In the genomic region with DNA sequence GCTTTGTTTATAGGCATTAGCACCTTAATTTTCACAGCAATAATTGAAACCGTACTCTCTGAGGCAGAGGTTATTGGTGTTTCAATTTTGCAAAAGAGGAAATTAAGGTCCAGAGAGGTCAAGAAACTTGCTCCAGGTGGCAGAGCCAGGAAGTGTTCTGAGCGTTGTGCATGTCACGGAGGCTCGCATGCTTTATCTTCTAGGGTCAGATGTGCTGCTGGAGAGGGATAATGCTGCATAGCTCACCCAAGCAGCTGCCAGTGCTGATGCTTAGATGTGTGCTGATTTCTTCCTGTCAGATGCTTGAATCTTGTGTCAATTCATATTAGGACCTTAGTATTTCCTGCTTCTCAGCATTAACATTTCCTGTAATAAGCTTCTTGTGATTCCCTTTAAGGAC, we compare ENCODE assay signal across 13 cellular contexts. TPM values are rescaled to one million over a fixed set of nuclear protein-coding genes. Genes with fewer than 3 reads are reported as not detected.
DNase-seq lines count a peak whose midpoint lies in the region; ATAC-seq and TF ChIP-seq lines count a peak whose summit lies in the region.
"Had no signal": no experiment of that assay in that cellular context is flagged by ENCODE, and none has a peak within 500 bp of the region (broad histone marks: within the 10 kb centered on the region; RNA-seq: fewer than 3 reads in every experiment).

No MANE protein-coding gene starts in this region.

- H4K20me1 ChIP-seq in IMR-90 (ENCODE audit: insufficient read depth, low read length) = no peaks in the 10 kb centered on the region
- H4K20me1 ChIP-seq in neural cell (ENCODE audit: insufficient read depth) = no peaks in the 10 kb centered on the region

- peak overlapping the region; percentile 41; the same call in 1 of the 2 replicates for H3K4ac ChIP-seq in IMR-90 (ENCODE audit: low read depth, low read length)

- no peak overlapping the region for H3K27ac Mint-ChIP-seq in WTC11
- H3K27ac Mint-ChIP-seq in activated T-cell treated with anti-CD3 and anti-CD28 coated beads, Interleukin-2, amount 50 U/mL, for 72 hours = no peak overlapping the region

- H3K36me3 Mint-ChIP-seq in WTC11 = no peaks in the 10 kb centered on the region
- H3K36me3 Mint-ChIP-seq in activated T-cell treated with anti-CD3 and anti-CD28 coated beads, Interleukin-2, amount 50 U/mL, for 72 hours (ENCODE audit: insufficient read depth in 2 of 2) = no peaks in the 10 kb centered on the region

- dilution Hi-C loops in IMR-90 (cut with HindIII; ENCODE audit: low sequenced_read_pairs, unreplicated experiment) = no loop called here

- H3K9me3 ChIP-seq in IMR-90 (ENCODE audit: control insufficient read depth, insufficient read depth, low read length) (no peaks in the 10 kb centered on the region), neural cell (ENCODE audit: low read length) (no peaks in the 10 kb centered on the region)

- H3K79me1 ChIP-seq in IMR-90 (ENCODE audit: low read depth in 1 of 2, low read length in 2 of 2) = peaks cover 0 to 8% of the 10 kb centered on the region in 2 experiments; a peak in 1 of 4 replicates

- TF ChIP-seq EP300 in neural cell (conservative IDR thresholded peaks at IDR 0.05; ENCODE audit: poor library complexity, severe bottlenecking) = no peak

- no peak for TF ChIP-seq POLR2A in IMR-90 (IDR thresholded peaks at IDR 0.05; ENCODE audit: low read depth, low read length)

- H2AK5ac ChIP-seq in IMR-90 (ENCODE audit: low read depth, low read length) = peak overlapping the region; percentile 52; the same call in 1 of the 2 replicates

- H2AFZ ChIP-seq in IMR-90 (replicated peaks; ENCODE audit: low read length, poor library complexity) = no peak overlapping the region
- H2AFZ ChIP-seq in neural cell (ENCODE audit: low read depth, low read length) = no peak overlapping the region

- TF ChIP-seq CTCF in IMR-90 (conservative IDR thresholded peaks at IDR 0.05; ENCODE audit: low read depth, low read length) (no peak), WTC11 (IDR thresholded peaks at IDR 0.05) (no peak), neural cell (IDR thresholded peaks at IDR 0.05; ENCODE audit: poor library complexity, severe bottlenecking) (no peak)

- H3K23ac ChIP-seq in IMR-90 (ENCODE audit: low read depth, low read length) = peak overlapping the region; percentile 36; the same call in 1 of the 2 replicates

- H3K36me3 ChIP-seq in IMR-90 (ENCODE audit: control insufficient read depth, insufficient read depth, low read length) = no peaks in the 10 kb centered on the region
- H3K36me3 ChIP-seq in neural cell (ENCODE audit: insufficient read depth, low read length) = no peaks in the 10 kb centered on the region

- no peaks in the 10 kb centered on the region for H3K79me2 ChIP-seq in neural cell (replicated peaks; ENCODE audit: insufficient read depth, low read length)

- POLR2A ChIA-PET in IMR-90 (lab: Charles Lee; ENCODE audit: unreplicated experiment) = no interaction called here
- POLR2A ChIA-PET in WTC11 (lab: Charles Lee) = interaction anchor here (0.6 to 0.7 kb wide), 2 partner anchors 841 to 1598 kb away, joined by 3 to 6 read pairs; no protein-coding TSS in a partner anchor

- peaks cover 11% of the 10 kb centered on the region for H3K4me1 ChIP-seq in IMR-90 (ENCODE audit: control insufficient read depth, insufficient read depth, low read length)

- BruUV-seq in IMR-90 (replicated peaks; lab: Mats Ljungman, UMichigan) = no TSS peak

- H2BK5ac ChIP-seq in IMR-90 (ENCODE audit: low read depth, low read length, poor library complexity, severe bottlenecking) = no peak overlapping the region

- 0 out of 2 replicates have a peak overlapping the region, but pooled peaks have one; percentile 35 for H3K14ac ChIP-seq in IMR-90 (replicated peaks; ENCODE audit: low read depth, low read length)

- no peak overlapping the region for H3K4me3 ChIP-seq in IMR-90 (ENCODE audit: insufficient read depth, low read depth, low read length)
- H3K4me3 ChIP-seq in neural cell (ENCODE audit: low read length) = no peak overlapping the region

- peak overlapping the region in 1 of 2 experiments; percentile 8; a peak in 1 of 4 replicates for H4K8ac ChIP-seq in IMR-90 (ENCODE audit: low read depth in 2 of 2, low read length in 2 of 2)

- H3K4me3 Mint-ChIP-seq in WTC11 = no peak overlapping the region
- no peak overlapping the region for H3K4me3 Mint-ChIP-seq in activated T-cell treated with anti-CD3 and anti-CD28 coated beads, Interleukin-2, amount 50 U/mL, for 72 hours

- H3K27ac ChIP-seq in IMR-90 (ENCODE audit: insufficient read depth, low read length) (no peak overlapping the region), neural cell (ENCODE audit: low read length) (peak overlapping the region; percentile 62)

- no peak for TF ChIP-seq RAD21 in IMR-90 (IDR thresholded peaks at IDR 0.05; ENCODE audit: low read length)
- TF ChIP-seq RAD21 in neural cell (conservative IDR thresholded peaks at IDR 0.05) = no peak

- H2BK15ac ChIP-seq in IMR-90 (ENCODE audit: low read depth, low read length) = 0 out of 3 replicates have a peak overlapping the region, but pooled peaks have one; percentile 19

- in situ Hi-C loops in IMR-90 (cut with MboI; ENCODE audit: low sequenced_read_pairs) = no loop called here

- H3K27me3 Mint-ChIP-seq in WTC11 (ENCODE audit: low read depth) = peaks cover 38% of the 10 kb centered on the region
- H3K27me3 Mint-ChIP-seq in activated T-cell treated with anti-CD3 and anti-CD28 coated beads, Interleukin-2, amount 50 U/mL, for 72 hours (ENCODE audit: low read depth) = peaks cover 25% of the 10 kb centered on the region

- H2AK9ac ChIP-seq in IMR-90 (replicated peaks; ENCODE audit: low read depth, low read length, poor library complexity) = no peak overlapping the region

- intact Hi-C loops in IMR-90 (cut with micrococcal nuclease) = no loop called here

- no peaks in the 10 kb centered on the region for H3K9me3 Mint-ChIP-seq in WTC11
- H3K9me3 Mint-ChIP-seq in activated T-cell treated with anti-CD3 and anti-CD28 coated beads, Interleukin-2, amount 50 U/mL, for 72 hours = no peaks in the 10 kb centered on the region

- H4K5ac ChIP-seq in IMR-90 (ENCODE audit: low read depth, low read length) = peak overlapping the region; percentile 2; the same call in 1 of the 2 replicates

- no peak overlapping the region; the same call in 1 of the 2 replicates for H4K91ac ChIP-seq in IMR-90 (ENCODE audit: insufficient read depth, low read depth, low read length)

- no peaks in the 10 kb centered on the region for H3K9me2 ChIP-seq in neural cell (ENCODE audit: insufficient read depth, low read length)

- CTCF ChIA-PET in IMR-90 (lab: Yijun Ruan, JAX) = interaction anchor here (0.7 kb wide), 1 partner anchor 12 kb away, joined by 3 read pairs; no protein-coding TSS in a partner anchor
- CTCF ChIA-PET in WTC11 (lab: Charles Lee) = no interaction called here

- H3K56ac ChIP-seq in IMR-90 (ENCODE audit: extremely low read depth, insufficient read depth, low read length) = no peak overlapping the region

- H3K4me1 Mint-ChIP-seq in WTC11 = peaks cover under 1% of the 10 kb centered on the region
- no peaks in the 10 kb centered on the region for H3K4me1 Mint-ChIP-seq in activated T-cell treated with anti-CD3 and anti-CD28 coated beads, Interleukin-2, amount 50 U/mL, for 72 hours (ENCODE audit: low read depth)

- H3K9ac ChIP-seq in IMR-90 (ENCODE audit: low read depth, low read length) = 0 out of 2 replicates have a peak overlapping the region, but pooled peaks have one; percentile 6
- H3K9ac ChIP-seq in neural cell (ENCODE audit: low read length) = peak overlapping the region; percentile 10

- peaks cover 5% of the 10 kb centered on the region; the same call in 1 of the 2 replicates for H3K9me1 ChIP-seq in IMR-90 (ENCODE audit: insufficient read depth, low read length)

- H3K4me2 ChIP-seq in IMR-90 (ENCODE audit: low read depth, low read length) = no peak overlapping the region
- no peak overlapping the region for H3K4me2 ChIP-seq in neural cell (ENCODE audit: low read length)

- 61% methylated on average over 3 of the region's 4 CpGs; no CpG with 5 or more reads in 1 of the 2 experiments for WGBS in IMR-90 (ENCODE audit: extremely low coverage in 2 of 2, insufficient read length in 1 of 2), 2 experiments

- H3K18ac ChIP-seq in IMR-90 (ENCODE audit: low read depth, low read length) = no peak overlapping the region

- no peaks in the 10 kb centered on the region for H3K27me3 ChIP-seq in IMR-90 (ENCODE audit: control insufficient read depth, insufficient read depth, low read length)
- peaks cover 4% of the 10 kb centered on the region for H3K27me3 ChIP-seq in neural cell (ENCODE audit: insufficient read depth, low read depth, low read length)

- DNase-seq in IMR-90 (no peak), WTC11 (ENCODE audit: low spot score) (no peak), NAMALWA (ENCODE audit: low spot score) (no peak), NCI-H1105 treated with DMSO at 0.1 percent for 48 hours (lab: John Stamatoyannopoulos, UW) (no peak)
- DNase-seq in activated T-cell treated with anti-CD3 and anti-CD28 coated beads, Interleukin-2, amount 50 U/mL, for 72 hours = no peak
- DNase-seq: NCI-H1092, NCI-H1694, NCI-H345, NCI-H69, SHP77 had no signal

- H2BK20ac ChIP-seq in IMR-90 (ENCODE audit: low read depth, low read length) = peak overlapping the region; percentile 12; the same call in 1 of the 2 replicates

- peak overlapping the region; percentile 66 for H2BK120ac ChIP-seq in IMR-90 (ENCODE audit: low read depth, low read length)

- peak; percentile 56 for ATAC-seq in GM18867 (IDR thresholded peaks at IDR 0.05; ENCODE audit: unreplicated experiment)
- ATAC-seq in IMR-90 (ENCODE audit: low read depth) = no peak
- ATAC-seq in WTC11 = 0 out of 2 replicates have a peak, but pooled peaks have one; percentile 22
- ATAC-seq in activated T-cell treated with anti-CD3 and anti-CD28 coated beads, Interleukin-2, amount 50 U/mL, for 72 hours (replicated peaks in 1 of 2) = no peak

- H3F3A ChIP-seq in neural cell (ENCODE audit: insufficient read depth, low read length, poor library complexity, severe bottlenecking) = no peaks in the 10 kb centered on the region

TF ChIP-seq in neural cell, 6 proteins besides CTCF, POLR2A, EP300 and RAD21 (continues in another document):
- TF ChIP-seq TAF1 (IDR thresholded peaks at IDR 0.05; ENCODE audit: low read depth) = no peak

RNA-seq across cellular contexts. Expression of a gene that starts 13.0 kb away (rescaled TPM):
- total RNA-seq in IMR-90 (2012; rRNA removed) (18.6 and 35.8 TPM in 2 replicates), WTC11 (2021) (not detected in 3 replicates)
- polyA plus RNA-seq in IMR-90 (2012; rRNA removed) (42.1 and 77.7 TPM in 2 replicates), neural cell (0.26 and 0.28 TPM in 2 replicates)
- polyA plus RNA-seq in IMR-90 (2012; cell fraction: cytosol; rRNA removed) = 11.3 and 17.6 TPM in 2 replicates
- 10.5 and 16.3 TPM in 2 replicates for polyA plus RNA-seq in IMR-90 (2012; cell fraction: nucleus; rRNA removed; ENCODE audit: low replicate concordance)
- polyA minus RNA-seq in neural cell = 0.35 and 0.49 TPM in 2 replicates
- not detected for total RNA-seq in activated T-cell treated with anti-CD3 and anti-CD28 coated beads, Interleukin-2, amount 50 U/mL, for 72 hours
- total RNA-seq: HT-29 had no signal

RNA-seq across cellular contexts. Expression of a gene that starts 56.2 kb away (rescaled TPM):
- total RNA-seq in IMR-90 (2012; rRNA removed) (5.0 and 5.7 TPM in 2 replicates), WTC11 (2021) (0.14 TPM in 1 of 3 replicates, not detected in the others)
- polyA plus RNA-seq in IMR-90 (2012; rRNA removed) (15.8 and 16.8 TPM in 2 replicates), neural cell (0.46 and 0.52 TPM in 2 replicates)
- 9.1 and 12.2 TPM in 2 replicates for polyA plus RNA-seq in IMR-90 (2012; cell fraction: cytosol; rRNA removed)
- polyA plus RNA-seq in IMR-90 (2012; cell fraction: nucleus; rRNA removed; ENCODE audit: low replicate concordance) = 32.9 and 37.2 TPM in 2 replicates
- polyA minus RNA-seq in neural cell = 0.73 and 0.81 TPM in 2 replicates
- total RNA-seq in activated T-cell treated with anti-CD3 and anti-CD28 coated beads, Interleukin-2, amount 50 U/mL, for 72 hours = 1 to 10 TPM; 1.8 to 3.3 TPM

Comparison
In these comparisons a context has a peak if more than half of its experiments do, and no peak if none do; other contexts are left out.
1. ATAC-seq: peak in GM18867 (single experiment) and WTC11 (single experiment); none in IMR-90 (single experiment) and activated T-cell treated with anti-CD3 and anti-CD28 coated beads, Interleukin-2, amount 50 U/mL, for 72 hours (0 of 2).
2. RNA of a gene that starts 13.0 kb away (total RNA-seq): 18.6 to 35.8 TPM in IMR-90; not detected in activated T-cell treated with anti-CD3 and anti-CD28 coated beads, Interleukin-2, amount 50 U/mL, for 72 hours and not detected in WTC11; every median in the first group is over 10 times any median in the second.